Comparison of ENCODE assay signal across 27 cellular contexts in the genomic region with DNA sequence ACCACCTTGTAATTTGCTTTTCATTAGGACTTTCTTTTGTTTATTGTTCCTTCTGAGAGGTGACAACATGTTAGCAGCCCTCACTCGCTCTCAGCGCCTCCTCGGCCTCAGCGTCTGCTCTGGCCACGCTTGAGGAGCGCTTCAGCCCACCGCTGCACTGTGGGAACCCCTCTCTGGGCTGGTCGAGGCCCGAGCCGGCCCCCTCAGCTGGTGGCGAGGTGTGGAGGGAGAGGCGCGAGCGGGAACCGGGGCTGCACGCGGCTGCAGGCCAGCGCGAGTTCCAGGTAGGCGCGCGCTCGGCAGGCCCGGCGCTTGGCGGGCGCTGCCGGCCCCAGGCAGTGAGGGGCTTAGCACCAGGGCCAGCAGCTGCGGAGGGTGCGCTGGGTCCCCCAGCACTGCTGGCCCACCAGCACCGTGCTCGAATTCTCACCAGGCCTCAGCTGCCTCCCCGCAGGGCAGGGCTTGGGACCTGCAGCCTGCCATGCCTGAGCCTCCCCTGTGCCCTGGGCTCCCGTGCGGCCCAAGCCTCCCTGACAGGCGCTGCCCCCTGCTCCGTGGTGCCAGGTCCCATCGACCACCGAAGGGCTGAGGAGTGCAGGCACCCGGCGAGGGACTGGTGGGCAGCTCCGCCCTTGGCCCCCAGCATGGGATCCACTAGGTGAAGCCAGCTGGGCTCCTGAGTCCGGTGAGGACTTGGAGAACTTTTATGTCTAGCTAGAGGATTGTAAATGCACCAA.
"Had no signal": no experiment of that assay in that cellular context is flagged by ENCODE, and none has a peak within 500 bp of the region (broad histone marks: within the 10 kb centered on the region; RNA-seq: fewer than 3 reads in every experiment).

No MANE protein-coding gene starts in this region.

- H3K9me3 ChIP-seq: ovary, psoas muscle, right lobe of liver, sigmoid colon, stomach, tibial artery, transverse colon, upper lobe of right lung, uterus had no signal

- H3K9me3 Mint-ChIP-seq: naive thymus-derived CD8-positive, alpha-beta T cell; natural killer cell treated with Interleukin-12 subunit alpha and Interleukin-12 subunit beta and Interleukin-15 and Interleukin-18, amount 100 ng/mL, for 72 hours; neural crest cell; stimulated activated effector memory CD8-positive, alpha-beta T cell treated with anti-CD3 and anti-CD28 coated beads, Interleukin-12 subunit alpha, Interleukin-12 subunit beta, amount 100 ng/mL, for 72 hours; stimulated activated naive B cell treated with anti-CD40 and anti-IgM and Interleukin-4, amounts not matched to agents 10 μg/mL and 1 μg/mL and 100 μg/mL, for 72 hours; type B pancreatic cell had no signal

- H3K27me3 ChIP-seq: ovary, right lobe of liver, sigmoid colon, tibial artery, transverse colon, upper lobe of right lung, uterus had no signal

- H3K4me1 ChIP-seq: parathyroid adenoma, psoas muscle, right lobe of liver, sigmoid colon, stomach, tibial artery, upper lobe of right lung, uterus had no signal

- H3K27me3 Mint-ChIP-seq: naive B cell, type B pancreatic cell had no signal

- ATAC-seq: natural killer cell treated with Interleukin-12 subunit alpha and Interleukin-12 subunit beta and Interleukin-15 and Interleukin-18, amount 100 ng/mL, for 72 hours; psoas muscle; right cardiac atrium; right lobe of liver; stimulated activated effector memory CD8-positive, alpha-beta T cell treated with anti-CD3 and anti-CD28 coated beads, Interleukin-12 subunit alpha, Interleukin-12 subunit beta, amount 100 ng/mL, for 72 hours; stimulated activated naive B cell treated with anti-CD40 and anti-IgM and Interleukin-4, amounts not matched to agents 10 μg/mL and 1 μg/mL and 100 μg/mL, for 72 hours; upper lobe of right lung had no signal

- DNase-seq: naive B cell; naive thymus-derived CD8-positive, alpha-beta T cell; nephron progenitor cell; occipital lobe; ovary; psoas muscle; right cardiac atrium; right lobe of liver; sigmoid colon; small intestine; stimulated activated CD4-positive, alpha-beta T cell treated with anti-CD3 and anti-CD28 coated beads, Interleukin-15, amount 100 ng/mL, for 24 hours; stimulated activated CD4-positive, alpha-beta T cell treated with anti-CD3 and anti-CD28 coated beads, Interleukin-2, amount 100 ng/mL, for 24 hours; stimulated activated CD4-positive, alpha-beta T cell treated with anti-CD3 and anti-CD28 coated beads, Interleukin-2, amount 100 ng/mL, for 48 hours; stimulated activated CD4-positive, alpha-beta T cell treated with anti-CD3 and anti-CD28 coated beads, Interleukin-4, amount 100 ng/mL, for 24 hours; stimulated activated naive B cell treated with anti-CD40 and anti-IgM and Interleukin-4, amounts not matched to agents 10 μg/mL and 1 μg/mL and 100 μg/mL, for 72 hours; stimulated activated naive CD4-positive, alpha-beta T cell treated with Interleukin-2 at 50 U/mL for 16 hours; stomach; tibial artery; transverse colon; upper lobe of right lung; uterus had no signal

- H3K36me3 ChIP-seq: ovary, right lobe of liver, sigmoid colon, stomach, tibial artery, transverse colon, upper lobe of right lung, uterus had no signal

- H3K4me3 ChIP-seq: ovary, psoas muscle, right lobe of liver, sigmoid colon, stomach, tibial artery, transverse colon, upper lobe of right lung, uterus had no signal

- H3K4me3 Mint-ChIP-seq: naive B cell; natural killer cell treated with Interleukin-12 subunit alpha and Interleukin-12 subunit beta and Interleukin-15 and Interleukin-18, amount 100 ng/mL, for 72 hours; nephron progenitor cell; neural crest cell; stimulated activated effector memory CD8-positive, alpha-beta T cell treated with anti-CD3 and anti-CD28 coated beads, Interleukin-12 subunit alpha, Interleukin-12 subunit beta, amount 100 ng/mL, for 72 hours; stimulated activated naive B cell treated with anti-CD40 and anti-IgM and Interleukin-4, amounts not matched to agents 10 μg/mL and 1 μg/mL and 100 μg/mL, for 72 hours; type B pancreatic cell had no signal

- H3K27ac ChIP-seq: ovary, parathyroid adenoma, psoas muscle, right lobe of liver, sigmoid colon, stomach, tibial artery, transverse colon, upper lobe of right lung, uterus had no signal

- H3K36me3 Mint-ChIP-seq: naive thymus-derived CD8-positive, alpha-beta T cell; natural killer cell treated with Interleukin-12 subunit alpha and Interleukin-12 subunit beta and Interleukin-15 and Interleukin-18, amount 100 ng/mL, for 72 hours; stimulated activated effector memory CD8-positive, alpha-beta T cell treated with anti-CD3 and anti-CD28 coated beads, Interleukin-12 subunit alpha, Interleukin-12 subunit beta, amount 100 ng/mL, for 72 hours; stimulated activated naive B cell treated with anti-CD40 and anti-IgM and Interleukin-4, amounts not matched to agents 10 μg/mL and 1 μg/mL and 100 μg/mL, for 72 hours; type B pancreatic cell had no signal

- H3K27ac Mint-ChIP-seq: natural killer cell treated with Interleukin-12 subunit alpha and Interleukin-12 subunit beta and Interleukin-15 and Interleukin-18, amount 100 ng/mL, for 72 hours; nephron progenitor cell; progenitor cell of endocrine pancreas; stimulated activated effector memory CD8-positive, alpha-beta T cell treated with anti-CD3 and anti-CD28 coated beads, Interleukin-12 subunit alpha, Interleukin-12 subunit beta, amount 100 ng/mL, for 72 hours; stimulated activated naive B cell treated with anti-CD40 and anti-IgM and Interleukin-4, amounts not matched to agents 10 μg/mL and 1 μg/mL and 100 μg/mL, for 72 hours; type B pancreatic cell had no signal

- H3K4me1 Mint-ChIP-seq: naive B cell; nephron progenitor cell; neural crest cell; stimulated activated effector memory CD8-positive, alpha-beta T cell treated with anti-CD3 and anti-CD28 coated beads, Interleukin-12 subunit alpha, Interleukin-12 subunit beta, amount 100 ng/mL, for 72 hours; stimulated activated naive B cell treated with anti-CD40 and anti-IgM and Interleukin-4, amounts not matched to agents 10 μg/mL and 1 μg/mL and 100 μg/mL, for 72 hours had no signal
